ENCODE assay signal across 23 cellular contexts in genomic region chr16:10959161-10959560, GRCh38.
"Had no signal": no experiment of that assay in that cellular context is flagged by ENCODE, and none has a peak within 500 bp of the region (broad histone marks: within the 10 kb centered on the region; RNA-seq: fewer than 3 reads in every experiment).

No MANE protein-coding gene starts in this region.

- H3K27ac ChIP-seq: SJSA1 had no signal

- H3K9me3 Mint-ChIP-seq: activated naive CD8-positive, alpha-beta T cell treated with anti-CD3 and anti-CD28 coated beads for 36 hours; activated T-helper 2 cell treated with anti-CD3 and anti-CD28 coated beads, Interferon-gamma antibody, Interleukin-2, Interleukin-4, amounts not matched to agents 10 μg/mL and 5 μg/mL and 100 μg/mL, durations not matched to agents 14 hours and 24 hours and 36 hours had no signal

- H3K27me3 ChIP-seq: SJSA1 had no signal

- H3K4me3 ChIP-seq: SJSA1 had no signal

- DNase-seq: activated CD4-positive, alpha-beta T cell treated with anti-CD3 and anti-CD28 coated beads for 4 hours; activated CD8-positive, alpha-beta memory T cell treated with anti-CD3 and anti-CD28 coated beads, Interleukin-2, amount 10 ng/mL, durations not matched to agents 7 days and 5 days; activated gamma-delta T cell treated with Interleukin-2 at 50 U/mL for 16 hours; activated naive CD4-positive, alpha-beta T cell treated with anti-CD3 and anti-CD28 coated beads, Interleukin-2, amount 10 ng/mL, durations not matched to agents 7 days and 5 days; activated naive CD8-positive, alpha-beta T cell treated with anti-CD3 and anti-CD28 coated beads for 36 hours; activated T-cell treated with anti-CD3 and anti-CD28 coated beads, Interleukin-2, amount 50 U/mL, for 48 hours; anterior cingulate cortex; cerebellar nuclear complex; MM.1S; NCI-H1105 treated with DMSO at 0.1 percent for 48 hours; NCI-H1436 treated with DMSO at 0.1 percent for 48 hours; NCI-H187; NCI-H2081 treated with DMSO at 0.1 percent for 48 hours; NCI-H446 treated with DMSO at 0.1 percent for 48 hours; NCI-H526 treated with DMSO at 0.1 percent for 48 hours; OCI-M1; SHP77; SW 1271 had no signal

- H3K27ac Mint-ChIP-seq: activated naive CD4-positive, alpha-beta T cell treated with anti-CD3 and anti-CD28 coated beads, Interleukin-2, amount 10 ng/mL, durations not matched to agents 7 days and 5 days; activated naive CD8-positive, alpha-beta T cell treated with anti-CD3 and anti-CD28 coated beads for 36 hours had no signal

- H3K27me3 Mint-ChIP-seq: activated CD8-positive, alpha-beta memory T cell treated with anti-CD3 and anti-CD28 coated beads, Interleukin-2, amount 10 ng/mL, durations not matched to agents 7 days and 5 days; activated naive CD4-positive, alpha-beta T cell treated with anti-CD3 and anti-CD28 coated beads, Interleukin-2, amount 10 ng/mL, durations not matched to agents 7 days and 5 days; activated naive CD8-positive, alpha-beta T cell treated with anti-CD3 and anti-CD28 coated beads for 36 hours had no signal

- H3K9me3 ChIP-seq: SJSA1 had no signal

- ATAC-seq: activated CD4-positive, CD25-positive, alpha-beta regulatory T cell treated with anti-CD3 and anti-CD28 coated beads, Interleukin-2, amount 50 U/mL, for 24 hours; activated CD8-positive, alpha-beta memory T cell treated with anti-CD3 and anti-CD28 coated beads, Interleukin-2, amount 10 ng/mL, durations not matched to agents 7 days and 5 days; Panc1; SK-N-SH treated with all-trans-retinoic acid at 6 μM for 48 hours had no signal

- H3K4me3 Mint-ChIP-seq: activated CD8-positive, alpha-beta memory T cell treated with anti-CD3 and anti-CD28 coated beads, Interleukin-2, amount 10 ng/mL, durations not matched to agents 7 days and 5 days; activated naive CD4-positive, alpha-beta T cell treated with anti-CD3 and anti-CD28 coated beads, Interleukin-2, amount 10 ng/mL, durations not matched to agents 7 days and 5 days; activated naive CD8-positive, alpha-beta T cell treated with anti-CD3 and anti-CD28 coated beads for 36 hours had no signal
